ENCODE assay signal across 1 cellular context in the genomic region with DNA sequence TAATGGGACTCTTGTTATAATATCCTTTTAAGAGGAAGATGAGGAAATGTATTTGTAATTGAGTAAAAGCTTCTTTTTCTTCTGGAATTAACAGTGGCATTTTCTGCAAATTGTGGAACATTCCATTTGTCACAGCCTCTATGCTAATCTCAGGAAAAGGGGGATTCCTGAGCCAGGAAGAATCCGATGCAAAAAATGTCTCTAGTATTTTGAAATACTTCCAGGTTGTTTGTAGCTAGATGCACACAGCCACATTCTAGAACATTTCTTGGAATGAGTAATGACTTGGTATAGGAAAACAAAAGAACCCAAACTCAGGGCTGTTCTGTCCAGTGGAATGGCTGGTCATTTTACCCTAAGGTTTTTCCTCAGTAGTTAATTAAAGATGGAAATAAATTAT.
TF ChIP-seq lines count a peak whose summit lies in the region.

No MANE protein-coding gene starts in this region.

TF ChIP-seq in K562, 482 proteins besides CTCF, POLR2A, EP300 and RAD21 (continued from another document):
- TF ChIP-seq, protein P1, sequence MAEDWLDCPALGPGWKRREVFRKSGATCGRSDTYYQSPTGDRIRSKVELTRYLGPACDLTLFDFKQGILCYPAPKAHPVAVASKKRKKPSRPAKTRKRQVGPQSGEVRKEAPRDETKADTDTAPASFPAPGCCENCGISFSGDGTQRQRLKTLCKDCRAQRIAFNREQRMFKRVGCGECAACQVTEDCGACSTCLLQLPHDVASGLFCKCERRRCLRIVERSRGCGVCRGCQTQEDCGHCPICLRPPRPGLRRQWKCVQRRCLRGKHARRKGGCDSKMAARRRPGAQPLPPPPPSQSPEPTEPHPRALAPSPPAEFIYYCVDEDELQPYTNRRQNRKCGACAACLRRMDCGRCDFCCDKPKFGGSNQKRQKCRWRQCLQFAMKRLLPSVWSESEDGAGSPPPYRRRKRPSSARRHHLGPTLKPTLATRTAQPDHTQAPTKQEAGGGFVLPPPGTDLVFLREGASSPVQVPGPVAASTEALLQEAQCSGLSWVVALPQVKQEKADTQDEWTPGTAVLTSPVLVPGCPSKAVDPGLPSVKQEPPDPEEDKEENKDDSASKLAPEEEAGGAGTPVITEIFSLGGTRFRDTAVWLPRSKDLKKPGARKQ (CRISPR knock-in tag; IDR thresholded peaks at IDR 0.05): no peak
- no peak for TF ChIP-seq FOXP1 (CRISPR knock-in tag; IDR thresholded peaks at IDR 0.05)
- TF ChIP-seq POLR2B (IDR thresholded peaks at IDR 0.05; ENCODE audit: low read depth, partially characterized antibody): no peak
- TF ChIP-seq GABPB2 (CRISPR knock-in tag; conservative IDR thresholded peaks at IDR 0.05): no peak
- no peak for TF ChIP-seq ZFPM2 (CRISPR knock-in tag; IDR thresholded peaks at IDR 0.05)
- TF ChIP-seq, protein P2, sequence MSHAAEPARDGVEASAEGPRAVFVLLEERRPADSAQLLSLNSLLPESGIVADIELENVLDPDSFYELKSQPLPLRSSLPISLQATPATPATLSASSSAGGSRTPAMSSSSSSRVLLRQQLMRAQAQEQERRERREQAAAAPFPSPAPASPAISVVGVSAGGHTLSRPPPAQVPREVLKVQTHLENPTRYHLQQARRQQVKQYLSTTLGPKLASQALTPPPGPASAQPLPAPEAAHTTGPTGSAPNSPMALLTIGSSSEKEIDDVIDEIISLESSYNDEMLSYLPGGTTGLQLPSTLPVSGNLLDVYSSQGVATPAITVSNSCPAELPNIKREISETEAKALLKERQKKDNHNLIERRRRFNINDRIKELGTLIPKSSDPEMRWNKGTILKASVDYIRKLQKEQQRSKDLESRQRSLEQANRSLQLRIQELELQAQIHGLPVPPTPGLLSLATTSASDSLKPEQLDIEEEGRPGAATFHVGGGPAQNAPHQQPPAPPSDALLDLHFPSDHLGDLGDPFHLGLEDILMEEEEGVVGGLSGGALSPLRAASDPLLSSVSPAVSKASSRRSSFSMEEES (CRISPR knock-in tag; IDR thresholded peaks at IDR 0.05): no peak
- no peak for TF ChIP-seq FOXP4 (CRISPR knock-in tag; IDR thresholded peaks at IDR 0.05; ENCODE audit: borderline replicate concordance)
